In genomic region chr14:20775043-20775442, GRCh38 we compare ENCODE assay signal across 1 cellular context.
TF ChIP-seq lines count a peak whose summit lies in the region.

No MANE protein-coding gene starts in this region.

TF ChIP-seq in K562, 482 proteins besides CTCF, POLR2A, EP300 and RAD21:
- TF ChIP-seq ZNF586 (CRISPR knock-in tag; conservative IDR thresholded peaks at IDR 0.05) (no peak), MTA1 (IDR thresholded peaks at IDR 0.05; ENCODE audit: borderline replicate concordance) (no peak), POLR2AphosphoS5 (IDR thresholded peaks at IDR 0.05; ENCODE audit: control insufficient read depth, insufficient read depth, low read depth, low read length) (no peak), ZNF639 (CRISPR knock-in tag; conservative IDR thresholded peaks at IDR 0.05 in 1 of 2, IDR thresholded peaks at IDR 0.05 in 1 of 2) (no peak), ZNF23 (CRISPR knock-in tag; IDR thresholded peaks at IDR 0.05) (no peak), FOXA3 (CRISPR knock-in tag; conservative IDR thresholded peaks at IDR 0.05 in 1 of 2, IDR thresholded peaks at IDR 0.05 in 1 of 2) (no peak), MEIS2 (IDR thresholded peaks at IDR 0.05; ENCODE audit: partially characterized antibody) (no peak), PBX2 (CRISPR knock-in tag; IDR thresholded peaks at IDR 0.05; ENCODE audit: low read depth) (no peak), PBX2 (tag; conservative IDR thresholded peaks at IDR 0.05; ENCODE audit: low read depth) (no peak), RREB1 (CRISPR knock-in tag; IDR thresholded peaks at IDR 0.05) (no peak), ZBTB26 (CRISPR knock-in tag; IDR thresholded peaks at IDR 0.05) (no peak), FOXP4 (CRISPR knock-in tag; IDR thresholded peaks at IDR 0.05; ENCODE audit: borderline replicate concordance) (no peak), MAX (CRISPR knock-in tag; IDR thresholded peaks at IDR 0.05) (no peak), MTF1 (CRISPR knock-in tag; IDR thresholded peaks at IDR 0.05; ENCODE audit: borderline replicate concordance) (no peak), MTA2 (IDR thresholded peaks at IDR 0.05; ENCODE audit: low read depth) (no peak), GTF2A2 (tag; IDR thresholded peaks at IDR 0.05) (no peak), ZNF224 (CRISPR knock-in tag; IDR thresholded peaks at IDR 0.05) (no peak)
TF ChIP-seq in K562: peak in this region for 0.
